Comparison of ENCODE assay signal across 9 cellular contexts in the genomic region with DNA sequence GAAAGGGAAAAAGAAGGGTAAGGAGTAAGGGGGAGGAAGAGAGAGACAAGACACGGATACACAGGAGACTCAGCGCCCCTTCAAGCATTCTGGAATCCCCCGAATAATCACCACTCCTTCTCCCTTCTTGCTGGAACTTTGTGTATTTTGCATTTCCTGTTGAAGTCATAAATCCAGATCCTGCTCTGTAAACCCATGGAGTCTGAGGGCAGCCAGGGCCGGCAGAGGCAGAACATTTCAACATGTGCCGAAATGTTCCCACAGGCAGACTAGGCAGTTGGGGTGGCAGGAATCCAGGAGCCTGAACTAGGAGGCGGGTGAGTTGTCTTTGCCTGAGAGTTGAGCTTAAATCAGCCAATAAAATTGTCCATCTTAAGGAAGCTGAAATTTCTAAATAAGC.
DNase-seq lines count a peak whose midpoint lies in the region; ATAC-seq and TF ChIP-seq lines count a peak whose summit lies in the region.
"Had no signal": no experiment of that assay in that cellular context is flagged by ENCODE, and none has a peak within 500 bp of the region (broad histone marks: within the 10 kb centered on the region; RNA-seq: fewer than 3 reads in every experiment).

No MANE protein-coding gene starts in this region.

- no peak overlapping the region for H3K4me3 Mint-ChIP-seq in stimulated activated naive CD8-positive, alpha-beta T cell treated with anti-CD3 and anti-CD28 coated beads, Interleukin-15, amount 100 ng/mL, for 72 hours

- in situ Hi-C loops in brain microvascular endothelial cell (cut with HindIII; ENCODE audit: low pct_ligation_motif_present, low sequenced_read_pairs): loop anchor here (25.0 kb wide), 1 partner anchor 185 kb away; the partner anchor contains the start of gene SH3RF3

- DNase-seq in EH (ENCODE audit: low read depth) (peak; percentile 99), brain microvascular endothelial cell (peak; percentile 79), hepatic stellate cell (ENCODE audit: low spot score) (peak; percentile 85), sciatic nerve (ENCODE audit: low spot score) (peak; percentile 88), MM.1S (no peak), activated T-cell treated with anti-CD3 and anti-CD28 coated beads for 4 hours (no peak)
- DNase-seq in stimulated activated naive CD8-positive, alpha-beta T cell treated with anti-CD3 and anti-CD28 coated beads, Interleukin-15, amount 100 ng/mL, for 72 hours: no peak
- DNase-seq: DND-41 had no signal

- TF ChIP-seq CTCF in brain microvascular endothelial cell (IDR thresholded peaks at IDR 0.05; ENCODE audit: low read depth, low read length, missing control alignments) (no peak), MM.1S (IDR thresholded peaks at IDR 0.05; ENCODE audit: low read length) (no peak)

- no peaks in the 10 kb centered on the region for H3K9me3 Mint-ChIP-seq in stimulated activated naive CD8-positive, alpha-beta T cell treated with anti-CD3 and anti-CD28 coated beads, Interleukin-15, amount 100 ng/mL, for 72 hours

- H4K20me1 ChIP-seq in MM.1S (ENCODE audit: insufficient read depth, low read length): no peaks in the 10 kb centered on the region

- H3K27ac ChIP-seq in brain microvascular endothelial cell (peak overlapping the region; percentile 72), MM.1S (ENCODE audit: low read length) (no peak overlapping the region)

- intact Hi-C loops in sciatic nerve (cut with DNase I): no loop called here

- peaks cover 27% of the 10 kb centered on the region for H3K4me1 Mint-ChIP-seq in stimulated activated naive CD8-positive, alpha-beta T cell treated with anti-CD3 and anti-CD28 coated beads, Interleukin-15, amount 100 ng/mL, for 72 hours

- H2AFZ ChIP-seq in MM.1S (ENCODE audit: low read length): no peak overlapping the region

- H3K9ac ChIP-seq in MM.1S (ENCODE audit: low read length): no peak overlapping the region

- H3K4me1 ChIP-seq in MM.1S (ENCODE audit: low read length): no peaks in the 10 kb centered on the region

- no peaks in the 10 kb centered on the region for H3K27me3 ChIP-seq in brain microvascular endothelial cell (replicated peaks)
- no peaks in the 10 kb centered on the region for H3K27me3 ChIP-seq in MM.1S (replicated peaks; ENCODE audit: insufficient read depth, low read length)

- ATAC-seq in sciatic nerve: peak; percentile 69
- ATAC-seq in stimulated activated naive CD8-positive, alpha-beta T cell treated with anti-CD3 and anti-CD28 coated beads, Interleukin-15, amount 100 ng/mL, for 72 hours: no peak
- no peak for ATAC-seq in GM18519 (IDR thresholded peaks at IDR 0.05; ENCODE audit: low FRiP score, unreplicated experiment)

- no peak overlapping the region for H3K27ac Mint-ChIP-seq in stimulated activated naive CD8-positive, alpha-beta T cell treated with anti-CD3 and anti-CD28 coated beads, Interleukin-15, amount 100 ng/mL, for 72 hours

- peaks cover 46% of the 10 kb centered on the region for H3K79me2 ChIP-seq in MM.1S (ENCODE audit: low read length)

- no peaks in the 10 kb centered on the region for H3K27me3 Mint-ChIP-seq in stimulated activated naive CD8-positive, alpha-beta T cell treated with anti-CD3 and anti-CD28 coated beads, Interleukin-15, amount 100 ng/mL, for 72 hours

- H3K9me3 ChIP-seq in MM.1S (replicated peaks; ENCODE audit: insufficient read depth, low read length): no peaks in the 10 kb centered on the region

- no peak overlapping the region for H3K4me2 ChIP-seq in MM.1S (ENCODE audit: low read depth, low read length)

- no peaks in the 10 kb centered on the region for H3K36me3 ChIP-seq in brain microvascular endothelial cell (replicated peaks)
- no peaks in the 10 kb centered on the region for H3K36me3 ChIP-seq in MM.1S (replicated peaks; ENCODE audit: insufficient read depth, low read length)

- no peaks in the 10 kb centered on the region for H3K9me2 ChIP-seq in MM.1S (replicated peaks; ENCODE audit: insufficient read depth, low read length)

- H3F3A ChIP-seq in MM.1S (ENCODE audit: insufficient read depth, low read length): no peaks in the 10 kb centered on the region

- no peak overlapping the region for H3K4me3 ChIP-seq in brain microvascular endothelial cell (ENCODE audit: low read depth, low read length)
- no peak overlapping the region for H3K4me3 ChIP-seq in MM.1S (ENCODE audit: low read length)

Comparison
In these comparisons a context has a peak if more than half of its experiments do, and no peak if none do; other contexts are left out.
1. DNase-seq: peak in EH (single experiment), brain microvascular endothelial cell (single experiment), hepatic stellate cell (single experiment) and sciatic nerve (single experiment); none in stimulated activated naive CD8-positive, alpha-beta T cell treated with anti-CD3 and anti-CD28 coated beads, Interleukin-15, amount 100 ng/mL, for 72 hours (0 of 2), MM.1S (single experiment) and activated T-cell treated with anti-CD3 and anti-CD28 coated beads for 4 hours (single experiment).